2 cellular contexts compared by ENCODE assay signal in the genomic region with DNA sequence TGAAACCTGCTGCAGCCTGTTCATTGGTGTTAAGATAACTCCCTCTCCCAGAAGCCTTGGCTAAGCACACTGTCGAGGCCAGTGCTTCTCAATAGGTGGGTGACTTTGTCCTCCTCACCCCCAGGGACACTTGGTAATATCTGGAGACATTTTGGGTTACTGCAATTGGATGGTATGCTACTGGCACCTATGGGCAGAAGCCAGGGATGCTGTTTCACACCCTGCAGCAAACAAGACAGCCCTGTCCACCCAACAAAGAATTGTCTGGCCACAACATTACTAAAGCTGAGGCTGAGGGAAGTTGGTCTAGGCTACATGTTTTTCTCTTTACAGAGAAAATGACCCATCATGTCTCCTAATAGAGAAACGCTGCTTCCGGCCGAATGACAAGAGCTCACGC. TPM values are rescaled to one million over a fixed set of nuclear protein-coding genes. Genes with fewer than 3 reads are reported as not detected.
"Had no signal": no experiment of that assay in that cellular context is flagged by ENCODE, and none has a peak within 500 bp of the region (broad histone marks: within the 10 kb centered on the region; RNA-seq: fewer than 3 reads in every experiment).

No MANE protein-coding gene starts in this region.

RNA-seq across cellular contexts. Expression of a gene that starts 4.9 kb away (rescaled TPM):
- total RNA-seq: naive thymus-derived CD8-positive, alpha-beta T cell had no signal
- polyA plus RNA-seq: keratinocyte had no signal
